Comparison of ENCODE assay signal across 8 cellular contexts in the genomic region with DNA sequence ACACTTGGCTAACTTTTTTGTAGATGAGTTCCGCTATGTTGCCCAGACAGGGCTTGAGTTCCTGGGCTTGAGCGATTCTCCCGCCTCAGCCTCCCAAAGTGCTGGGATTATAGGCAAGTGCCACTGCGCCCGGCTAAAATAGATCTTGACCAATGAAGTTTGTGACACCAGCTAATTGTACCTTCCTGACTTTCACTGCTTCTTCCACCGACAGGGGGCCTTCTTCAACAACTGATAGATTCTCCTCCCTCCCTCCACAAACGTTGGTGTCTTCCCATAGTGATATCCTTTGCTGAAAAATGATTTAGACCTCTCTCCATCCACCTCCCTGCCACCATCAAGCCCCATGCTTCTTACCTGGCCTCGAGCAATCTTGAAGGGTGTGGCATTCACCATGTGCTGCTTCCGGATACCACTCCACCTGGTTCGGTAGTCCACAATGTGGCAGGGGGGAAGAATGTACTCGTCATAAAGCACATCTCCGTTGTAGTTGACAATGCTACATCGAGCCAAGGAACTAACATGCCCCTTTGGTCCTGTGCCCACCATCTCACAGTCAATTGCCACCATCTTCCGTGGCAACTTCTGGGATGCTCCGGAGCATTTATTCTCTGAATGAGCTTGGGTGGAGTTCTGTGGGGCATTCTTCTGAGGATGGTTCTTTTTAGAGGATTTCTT. TPM values are rescaled to one million over a fixed set of nuclear protein-coding genes. Genes with fewer than 3 reads are reported as not detected.
DNase-seq lines count a peak whose midpoint lies in the region; ATAC-seq, FAIRE-seq and TF ChIP-seq lines count a peak whose summit lies in the region.

No MANE protein-coding gene starts in this region.

- no peak for ATAC-seq in stimulated activated naive CD8-positive, alpha-beta T cell treated with anti-CD3 and anti-CD28 coated beads, Interleukin-15, Interleukin-2, amounts not matched to agents 100 U/mL and 50 U/mL, for 24 hours
- ATAC-seq in GM19467 (IDR thresholded peaks at IDR 0.05; ENCODE audit: unreplicated experiment) (no peak), HG02870 (IDR thresholded peaks at IDR 0.05; ENCODE audit: unreplicated experiment) (no peak)

- peaks cover 55% of the 10 kb centered on the region for H4K20me1 ChIP-seq in astrocyte (ENCODE audit: insufficient read depth, low read length)

- no peaks in the 10 kb centered on the region for H3K9me3 Mint-ChIP-seq in astrocyte (ENCODE audit: unreplicated experiment)

- FAIRE-seq in astrocyte (lab: Jason Lieb, UNC), result no peak
- FAIRE-seq in kidney (lab: Jason Lieb, UNC), result no peak

- no peak overlapping the region for H3K4me3 Mint-ChIP-seq in astrocyte (ENCODE audit: unreplicated experiment)

- H3K4me1 ChIP-seq in astrocyte (ENCODE audit: insufficient read depth, low read length) (peaks cover 31% of the 10 kb centered on the region), kidney (ENCODE audit: control insufficient read depth in 1 of 2, insufficient read depth in 1 of 2, low read depth in 1 of 2, low read length in 2 of 2) (peaks cover 22 to 29% of the 10 kb centered on the region in 2 donors)

- DNase-seq in DMS53 treated with DMSO at 0.1 percent for 48 hours (lab: John Stamatoyannopoulos, UW; ENCODE audit: unreplicated experiment) (peak; percentile 38), RPMI7951 (ENCODE audit: low read depth) (peak; percentile 71), astrocyte (ENCODE audit: low read depth) (peak; percentile 31), kidney (peak; percentile 54)
- peak; percentile 57 for DNase-seq in Jurkat, Clone E6-1 (ENCODE audit: low read depth, low spot score)
- DNase-seq in stimulated activated naive CD8-positive, alpha-beta T cell treated with anti-CD3 and anti-CD28 coated beads, Interleukin-15, Interleukin-2, amounts not matched to agents 100 U/mL and 50 U/mL, for 24 hours, result peak; percentile 69

- peak overlapping the region; percentile 22 for H3K27ac Mint-ChIP-seq in astrocyte (ENCODE audit: unreplicated experiment)

- no peak overlapping the region for H3K27ac ChIP-seq in astrocyte (ENCODE audit: low read depth, low read length)
- H3K27ac ChIP-seq in kidney (ENCODE audit: low read depth in 2 of 2, low read length in 2 of 2), result no peak overlapping the region

- peaks cover 4% of the 10 kb centered on the region for H3K4me1 Mint-ChIP-seq in astrocyte (ENCODE audit: low read depth, unreplicated experiment)

- H3K36me3 Mint-ChIP-seq in astrocyte (ENCODE audit: low read depth, unreplicated experiment), result peaks cover 12% of the 10 kb centered on the region

- no peaks in the 10 kb centered on the region for H3K27me3 Mint-ChIP-seq in astrocyte (ENCODE audit: low read depth, unreplicated experiment)

- peak overlapping the region; percentile 100 for H3K4me3 ChIP-seq in Jurkat, Clone E6-1 (ENCODE audit: low read length)
- H3K4me3 ChIP-seq in astrocyte (ENCODE audit: insufficient read depth, low read depth, low read length) (peak overlapping the region; percentile 100), kidney (ENCODE audit: low read length in 2 of 2) (peak overlapping the region; percentile 13 to 43)

- peak overlapping the region; percentile 97 for H3K9ac ChIP-seq in astrocyte (ENCODE audit: low read length)
- no peak overlapping the region for H3K9ac ChIP-seq in kidney (ENCODE audit: low read length in 2 of 2)

- peak overlapping the region; percentile 95 for H3K4me2 ChIP-seq in astrocyte (ENCODE audit: low read length)

- no peak overlapping the region for H2AFZ ChIP-seq in astrocyte (ENCODE audit: low read depth, low read length)

- H3K79me2 ChIP-seq in astrocyte (ENCODE audit: insufficient read depth, low read length), result peaks cover 68% of the 10 kb centered on the region

- H3K9me3 ChIP-seq in astrocyte (ENCODE audit: insufficient read depth, low read depth, low read length) (no peaks in the 10 kb centered on the region), kidney (ENCODE audit: control insufficient read depth in 1 of 2, low read length in 2 of 2) (no peaks in the 10 kb centered on the region)

- no peaks in the 10 kb centered on the region for H3K27me3 ChIP-seq in astrocyte (ENCODE audit: insufficient read depth, low read length)

- intact Hi-C loops in kidney (cut with DNase I), result no loop called here

- peak; percentile 55 for TF ChIP-seq CTCF in astrocyte (IDR thresholded peaks at IDR 0.05; ENCODE audit: insufficient read depth, low read depth, low read length)
- no peak for TF ChIP-seq CTCF in kidney (IDR thresholded peaks at IDR 0.05; ENCODE audit: borderline replicate concordance, extremely low read depth, insufficient read depth)

- H3K36me3 ChIP-seq in astrocyte (ENCODE audit: insufficient read depth, low read length) (peaks cover 14% of the 10 kb centered on the region), kidney (ENCODE audit: control insufficient read depth in 1 of 2, insufficient read depth in 2 of 2, low read length in 2 of 2) (peaks cover 11 to 16% of the 10 kb centered on the region in 2 donors)

RNA-seq across cellular contexts. Expression of a gene that starts 1.6 kb away (rescaled TPM):
- 31.8 TPM for polyA plus RNA-seq in Jurkat, Clone E6-1 (2012; ENCODE audit: insufficient read depth, insufficient read length)
- total RNA-seq in RPMI7951 (2014; rRNA removed; shearing (Covaris generic)), result 6.4 and 6.9 TPM in 2 replicates
- 9.9 and 11.1 TPM in 2 replicates for total RNA-seq in astrocyte
- 35.2 TPM for total RNA-seq in kidney
- 29.4 TPM for polyA plus RNA-seq in kidney (ENCODE audit: insufficient read depth, low read depth, low replicate concordance)

RNA-seq across cellular contexts. Expression of a gene that starts 1.9 kb away (rescaled TPM):
- 44.6 TPM for polyA plus RNA-seq in Jurkat, Clone E6-1 (2012; ENCODE audit: insufficient read depth, insufficient read length)
- total RNA-seq in RPMI7951 (2014; rRNA removed; shearing (Covaris generic)), result 14.3 and 16.4 TPM in 2 replicates
- total RNA-seq in astrocyte, result 30.1 and 33.4 TPM in 2 replicates
- 23.3 TPM for total RNA-seq in kidney
- 13.3 TPM for polyA plus RNA-seq in kidney (ENCODE audit: insufficient read depth, low read depth, low replicate concordance)

RNA-seq across cellular contexts. Expression of a gene that starts 14.2 kb away (rescaled TPM):
- polyA plus RNA-seq in Jurkat, Clone E6-1 (2012; ENCODE audit: insufficient read depth, insufficient read length), result 221 TPM
- total RNA-seq in RPMI7951 (2014; rRNA removed; shearing (Covaris generic)), result 57.9 and 68.2 TPM in 2 replicates
- total RNA-seq in astrocyte, result 37.4 and 46.5 TPM in 2 replicates
- total RNA-seq in kidney, result 71.9 TPM
- 174 TPM for polyA plus RNA-seq in kidney (ENCODE audit: insufficient read depth, low read depth, low replicate concordance)

RNA-seq across cellular contexts. Expression of a gene that starts 21.3 kb away (rescaled TPM):
- polyA plus RNA-seq in Jurkat, Clone E6-1 (2012; ENCODE audit: insufficient read depth, insufficient read length), result 1.9 TPM
- 66.6 and 81.6 TPM in 2 replicates for total RNA-seq in RPMI7951 (2014; rRNA removed; shearing (Covaris generic))
- total RNA-seq in astrocyte (278 and 339 TPM in 2 replicates), kidney (15.2 TPM)
- polyA plus RNA-seq in kidney (ENCODE audit: insufficient read depth, low read depth, low replicate concordance), result 21.6 TPM

RNA-seq across cellular contexts. Expression of a gene that starts 24.8 kb away (rescaled TPM):
- 382 TPM for polyA plus RNA-seq in Jurkat, Clone E6-1 (2012; ENCODE audit: insufficient read depth, insufficient read length)
- 230 and 306 TPM in 2 replicates for total RNA-seq in RPMI7951 (2014; rRNA removed; shearing (Covaris generic))
- 179 and 190 TPM in 2 replicates for total RNA-seq in astrocyte
- total RNA-seq in kidney, result 198 TPM
- polyA plus RNA-seq in kidney (ENCODE audit: insufficient read depth, low read depth, low replicate concordance), result 206 TPM

Comparison
In these comparisons a context has a peak if more than half of its experiments do, and no peak if none do; other contexts are left out.
1. H3K4me3 ChIP-seq: peak in every context shown above with its lines; median percentile 100 in Jurkat, Clone E6-1; 100 in astrocyte; 28 in kidney.